1 cellular context compared by ENCODE assay signal in genomic region chr1:173925306-173926242, GRCh38.
TF ChIP-seq lines count a peak whose summit lies in the region.

No MANE protein-coding gene starts in this region.

TF ChIP-seq in HepG2, 621 proteins besides CTCF, POLR2A, EP300 and RAD21 (continues in another document):
- 0 out of 2 replicates have a peak, but pooled peaks have one; percentile 15 for TF ChIP-seq RXRB (CRISPR knock-in tag; IDR thresholded peaks at IDR 0.05; ENCODE audit: borderline replicate concordance)
- TF ChIP-seq SMAD9 (CRISPR knock-in tag; IDR thresholded peaks at IDR 0.05): no peak
- TF ChIP-seq ZNF331 (CRISPR knock-in tag; IDR thresholded peaks at IDR 0.05): 0 out of 2 replicates have a peak, but pooled peaks have one; percentile 18
- no peak for TF ChIP-seq NFIC (IDR thresholded peaks at IDR 0.05; ENCODE audit: low read length)
- TF ChIP-seq ZNF501 (CRISPR knock-in tag; IDR thresholded peaks at IDR 0.05): no peak
- 0 out of 2 replicates have a peak, but pooled peaks have one; percentile 34 for TF ChIP-seq ZNF124 (CRISPR knock-in tag; IDR thresholded peaks at IDR 0.05)
- TF ChIP-seq ZNF143 (CRISPR knock-in tag; IDR thresholded peaks at IDR 0.05): no peak
- no peak for TF ChIP-seq ZBTB39 (CRISPR knock-in tag; IDR thresholded peaks at IDR 0.05)
- peak; percentile 90 for TF ChIP-seq HNF1A (IDR thresholded peaks at IDR 0.05; ENCODE audit: low read depth)
- peak; percentile 88; the same call in 1 of the 2 replicates for TF ChIP-seq HNF1A (CRISPR knock-in tag; IDR thresholded peaks at IDR 0.05; ENCODE audit: borderline replicate concordance)
- no peak for TF ChIP-seq ZNF704 (CRISPR knock-in tag; IDR thresholded peaks at IDR 0.05; ENCODE audit: borderline replicate concordance)
- TF ChIP-seq ZNF770 (CRISPR knock-in tag; IDR thresholded peaks at IDR 0.05): peak; percentile 56
- TF ChIP-seq SMAD3 (CRISPR knock-in tag; IDR thresholded peaks at IDR 0.05): no peak
- TF ChIP-seq TBX3 (IDR thresholded peaks at IDR 0.05; ENCODE audit: borderline replicate concordance): 0 out of 2 replicates have a peak, but pooled peaks have one; percentile 9
- no peak for TF ChIP-seq ZFP82 (CRISPR knock-in tag; IDR thresholded peaks at IDR 0.05; ENCODE audit: borderline replicate concordance)
- TF ChIP-seq POLR2G (IDR thresholded peaks at IDR 0.05; ENCODE audit: low read depth, low read length): peak; percentile 45; the same call in 1 of the 2 replicates
- TF ChIP-seq ZNF670 (CRISPR knock-in tag; IDR thresholded peaks at IDR 0.05; ENCODE audit: borderline replicate concordance): 0 out of 2 replicates have a peak, but pooled peaks have one; percentile 50
- TF ChIP-seq ZBTB1 (CRISPR knock-in tag; IDR thresholded peaks at IDR 0.05; ENCODE audit: borderline replicate concordance): no peak
- no peak for TF ChIP-seq ZNF235 (CRISPR knock-in tag; IDR thresholded peaks at IDR 0.05; ENCODE audit: borderline replicate concordance)
- TF ChIP-seq LCORL (IDR thresholded peaks at IDR 0.05): no peak
- TF ChIP-seq LCORL (CRISPR knock-in tag; IDR thresholded peaks at IDR 0.05): peak; percentile 16; the same call in 1 of the 2 replicates
- TF ChIP-seq NFKBIZ (CRISPR knock-in tag; IDR thresholded peaks at IDR 0.05): no peak
- TF ChIP-seq POLR2AphosphoS5 (IDR thresholded peaks at IDR 0.05; ENCODE audit: low read depth, low read length): peak; percentile 67; the same call in 1 of the 2 replicates
- TF ChIP-seq HCFC1 (IDR thresholded peaks at IDR 0.05; ENCODE audit: low read depth, low read length): no peak
- peak; percentile 30; the same call in 1 of the 2 replicates for TF ChIP-seq PITX1 (CRISPR knock-in tag; IDR thresholded peaks at IDR 0.05)
- TF ChIP-seq REPIN1 (CRISPR knock-in tag; IDR thresholded peaks at IDR 0.05; ENCODE audit: borderline replicate concordance, low read depth): no peak
- peak; percentile 81 for TF ChIP-seq HNF4A (CRISPR knock-in tag; IDR thresholded peaks at IDR 0.05)
- TF ChIP-seq ZNF761 (CRISPR knock-in tag; conservative IDR thresholded peaks at IDR 0.05): 0 out of 2 replicates have a peak, but pooled peaks have one; percentile 30
- TF ChIP-seq HNF1B (CRISPR knock-in tag; IDR thresholded peaks at IDR 0.05): peak; percentile 46; the same call in 1 of the 2 replicates
- peak; percentile 61 for TF ChIP-seq HDAC1 (CRISPR knock-in tag; IDR thresholded peaks at IDR 0.05)
- TF ChIP-seq CEBPB (IDR thresholded peaks at IDR 0.05; ENCODE audit: borderline replicate concordance, low read depth, low read length): peak; percentile 85
- TF ChIP-seq RBFOX2 (IDR thresholded peaks at IDR 0.05; ENCODE audit: low read depth, low read length): 0 out of 2 replicates have a peak, but pooled peaks have one; percentile 28
- TF ChIP-seq ZMYM4 (CRISPR knock-in tag; IDR thresholded peaks at IDR 0.05): peak; percentile 59; the same call in 1 of the 2 replicates
- no peak for TF ChIP-seq ERF (CRISPR knock-in tag; IDR thresholded peaks at IDR 0.05)
- TF ChIP-seq ATF7-NPFF (CRISPR knock-in tag; IDR thresholded peaks at IDR 0.05; ENCODE audit: low read depth): 0 out of 2 replicates have a peak, but pooled peaks have one; percentile 26
- TF ChIP-seq GATAD1 (CRISPR knock-in tag; IDR thresholded peaks at IDR 0.05): no peak
- peak; percentile 88 for TF ChIP-seq CEBPG (CRISPR knock-in tag; IDR thresholded peaks at IDR 0.05)
- no peak for TF ChIP-seq SMYD3 (CRISPR knock-in tag; IDR thresholded peaks at IDR 0.05)
- TF ChIP-seq ZNF564 (CRISPR knock-in tag; IDR thresholded peaks at IDR 0.05): peak; percentile 22; the same call in 1 of the 2 replicates
- no peak for TF ChIP-seq CHD2 (IDR thresholded peaks at IDR 0.05; ENCODE audit: low read depth, low read length)
- no peak for TF ChIP-seq SOX6 (IDR thresholded peaks at IDR 0.05)
- 0 out of 2 replicates have a peak, but pooled peaks have one; percentile 30 for TF ChIP-seq SOX6 (CRISPR knock-in tag; IDR thresholded peaks at IDR 0.05)
- TF ChIP-seq RERE (CRISPR knock-in tag; IDR thresholded peaks at IDR 0.05; ENCODE audit: low read depth): no peak
- no peak for TF ChIP-seq MNT (IDR thresholded peaks at IDR 0.05)
- no peak for TF ChIP-seq ZNF260 (CRISPR knock-in tag; IDR thresholded peaks at IDR 0.05; ENCODE audit: borderline replicate concordance, low read depth)
- TF ChIP-seq SALL1 (CRISPR knock-in tag; IDR thresholded peaks at IDR 0.05): peak; percentile 45; the same call in 1 of the 2 replicates
- TF ChIP-seq KDM6A (CRISPR knock-in tag; IDR thresholded peaks at IDR 0.05; ENCODE audit: low read depth): peak; percentile 14; the same call in 1 of the 2 replicates
- TF ChIP-seq ZNF768 (CRISPR knock-in tag; IDR thresholded peaks at IDR 0.05): peak; percentile 12; the same call in 1 of the 2 replicates
